In the genomic region with DNA sequence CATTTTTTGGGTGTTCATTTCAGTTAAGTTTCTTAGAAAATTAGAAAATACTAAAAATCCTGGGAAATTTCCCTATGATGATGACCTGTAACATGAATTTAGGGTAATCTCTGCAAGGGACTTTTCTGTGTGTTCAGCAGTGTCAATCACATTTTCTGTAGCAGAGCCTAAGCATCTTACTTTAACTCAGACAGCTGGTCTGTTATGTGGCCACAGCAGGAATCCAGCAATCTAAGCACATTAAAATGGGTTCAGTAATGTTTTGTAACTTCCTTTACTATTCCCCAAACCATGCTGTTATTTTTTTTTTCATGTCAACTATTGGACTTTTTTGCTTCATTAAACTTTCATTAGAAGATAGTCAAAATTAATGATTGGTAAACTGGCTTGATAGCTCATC, we compare ENCODE assay signal across 22 cellular contexts.
DNase-seq lines count a peak whose midpoint lies in the region; ATAC-seq, FAIRE-seq and TF ChIP-seq lines count a peak whose summit lies in the region.
"Had no signal": no experiment of that assay in that cellular context is flagged by ENCODE, and none has a peak within 500 bp of the region (broad histone marks: within the 10 kb centered on the region; RNA-seq: fewer than 3 reads in every experiment).

No MANE protein-coding gene starts in this region.

- no peaks in the 10 kb centered on the region for H3K9me3 Mint-ChIP-seq in effector memory CD8-positive, alpha-beta T cell

- intact Hi-C loops in heart left ventricle (cut with DNase I) = loop anchor here in 1 of 10 donors (10.0 kb wide), 1 partner anchor 97 kb away; no protein-coding TSS in a partner anchor

- H3K9me3 ChIP-seq in heart left ventricle = no peaks in the 10 kb centered on the region
- H3K9me3 ChIP-seq: Peyer's patch had no signal

- no peaks in the 10 kb centered on the region for H3K27me3 Mint-ChIP-seq in effector memory CD8-positive, alpha-beta T cell

- no peak overlapping the region for H3K4me3 Mint-ChIP-seq in effector memory CD8-positive, alpha-beta T cell

- TF ChIP-seq POLR2A in heart left ventricle (IDR thresholded peaks at IDR 0.05) = no peak

- H3K27ac Mint-ChIP-seq in effector memory CD8-positive, alpha-beta T cell = no peak overlapping the region

- CTCF ChIA-PET in HEK293T (lab: Yijun Ruan, JAX) = no interaction called here

- no peak overlapping the region for H3K27ac ChIP-seq in heart left ventricle
- H3K27ac ChIP-seq: Peyer's patch had no signal

- no peak for ATAC-seq in effector memory CD8-positive, alpha-beta T cell (replicated peaks)
- ATAC-seq in heart left ventricle = no peak
- no peak for ATAC-seq in GM19463 (IDR thresholded peaks at IDR 0.05; ENCODE audit: unreplicated experiment)

- H3K4me1 ChIP-seq in heart left ventricle = no peaks in the 10 kb centered on the region
- H3K4me1 ChIP-seq: Peyer's patch had no signal

- POLR2A ChIA-PET in HEK293T (lab: Yijun Ruan, JAX) = no interaction called here

- TF ChIP-seq CTCF in heart left ventricle (IDR thresholded peaks at IDR 0.05) = no peak

- H3K36me3 Mint-ChIP-seq in effector memory CD8-positive, alpha-beta T cell (ENCODE audit: insufficient read depth) = no peaks in the 10 kb centered on the region

- peak; percentile 8 for FAIRE-seq in RCC 7860 (lab: Jason Lieb, UNC)
- FAIRE-seq: GM19239, H54 had no signal

- no peaks in the 10 kb centered on the region for H3K27me3 ChIP-seq in heart left ventricle
- H3K27me3 ChIP-seq: Peyer's patch had no signal

- H3K36me3 ChIP-seq in heart left ventricle = peaks cover 0 to 43% (median 0%) of the 10 kb centered on the region in 9 donors
- H3K36me3 ChIP-seq: Peyer's patch had no signal

- no peaks in the 10 kb centered on the region for H3K4me1 Mint-ChIP-seq in effector memory CD8-positive, alpha-beta T cell (ENCODE audit: low read depth in 2 of 2)

- DNase-seq in HEK293T (ENCODE audit: extremely low spot score) = no peak
- no peak for DNase-seq in RCC 7860 (ENCODE audit: low spot score)
- DNase-seq in glomerular visceral epithelial cell (ENCODE audit: extremely low spot score) = peak; percentile 24
- no peak for DNase-seq in effector memory CD8-positive, alpha-beta T cell
- no peak for DNase-seq in heart left ventricle
- DNase-seq in anterior cingulate cortex (lab: John Stamatoyannopoulos, UW) = no peak
- DNase-seq: AML-193, C1 segment of cervical spinal cord, DMS53, EL, GF-D8, KG1, NCI-H1105, NCI-H146, NCI-H2029, NCI-H510A treated with DMSO at 0.1 percent for 48 hours, NCI-H774, Peyer's patch, Right ventricle myocardium superior had no signal

- no peak overlapping the region for H3K4me3 ChIP-seq in heart left ventricle
- H3K4me3 ChIP-seq: Peyer's patch had no signal

TF ChIP-seq in HEK293T, 16 proteins besides CTCF, POLR2A, EP300 and RAD21:
- no peak for TF ChIP-seq CTBP1 (IDR thresholded peaks at IDR 0.05; ENCODE audit: borderline replicate concordance)
- no peak for TF ChIP-seq NFRKB (IDR thresholded peaks at IDR 0.05)
- no peak for TF ChIP-seq FOXK2 (IDR thresholded peaks at IDR 0.05)
- TF ChIP-seq FOXM1 (IDR thresholded peaks at IDR 0.05; ENCODE audit: borderline replicate concordance) = no peak
- TF ChIP-seq SUZ12 (IDR thresholded peaks at IDR 0.05) = no peak
- TF ChIP-seq FOXA1 (IDR thresholded peaks at IDR 0.05) = no peak
- TF ChIP-seq ELF4 (IDR thresholded peaks at IDR 0.05) = no peak
- TF ChIP-seq, protein P1, sequence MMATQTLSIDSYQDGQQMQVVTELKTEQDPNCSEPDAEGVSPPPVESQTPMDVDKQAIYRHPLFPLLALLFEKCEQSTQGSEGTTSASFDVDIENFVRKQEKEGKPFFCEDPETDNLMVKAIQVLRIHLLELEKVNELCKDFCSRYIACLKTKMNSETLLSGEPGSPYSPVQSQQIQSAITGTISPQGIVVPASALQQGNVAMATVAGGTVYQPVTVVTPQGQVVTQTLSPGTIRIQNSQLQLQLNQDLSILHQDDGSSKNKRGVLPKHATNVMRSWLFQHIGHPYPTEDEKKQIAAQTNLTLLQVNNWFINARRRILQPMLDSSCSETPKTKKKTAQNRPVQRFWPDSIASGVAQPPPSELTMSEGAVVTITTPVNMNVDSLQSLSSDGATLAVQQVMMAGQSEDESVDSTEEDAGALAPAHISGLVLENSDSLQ (IDR thresholded peaks at IDR 0.05) = 0 out of 2 replicates have a peak, but pooled peaks have one; percentile 14
- TF ChIP-seq L3MBTL2 (conservative IDR thresholded peaks at IDR 0.05) = no peak
